ENCODE assay signal across 1 cellular context in the genomic region with DNA sequence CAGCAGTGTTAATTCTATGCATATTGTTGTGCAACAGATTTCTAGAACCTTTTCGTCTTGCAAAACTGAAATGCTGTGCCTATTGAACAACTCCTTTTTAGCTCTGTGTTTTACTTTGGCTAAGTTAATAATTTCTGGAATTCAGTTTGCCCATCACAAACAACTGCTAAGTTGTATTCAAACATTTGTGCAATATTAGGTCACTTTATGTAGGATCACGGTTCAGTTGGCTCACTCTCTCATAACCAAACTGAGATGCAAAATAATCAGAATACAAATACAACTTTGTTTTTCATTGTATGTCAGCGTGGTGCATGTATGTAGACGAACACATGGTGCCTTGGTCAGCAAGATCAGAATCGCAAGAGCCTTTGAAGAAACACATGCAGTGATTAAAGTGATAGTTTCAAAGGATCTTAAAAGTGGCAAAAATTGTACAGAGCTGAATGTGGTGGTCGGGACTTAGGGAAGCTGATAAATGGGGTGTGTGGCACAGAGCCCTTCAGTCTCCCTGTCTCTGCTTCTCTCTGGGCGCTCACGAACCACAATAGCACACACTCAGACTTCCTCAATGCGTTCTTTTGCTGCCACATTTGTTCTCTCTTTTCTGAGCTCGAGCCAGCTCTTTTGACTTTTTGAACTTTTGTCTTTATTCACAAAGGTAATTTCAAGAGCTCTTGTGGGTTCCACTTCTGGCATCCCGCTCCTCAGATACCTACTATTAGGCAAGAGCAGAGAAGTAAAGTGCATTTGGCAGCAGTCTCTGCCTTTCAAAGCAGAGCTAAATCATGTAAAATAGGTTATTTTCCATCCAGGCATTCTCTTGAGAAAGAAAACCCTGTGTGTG.
TF ChIP-seq lines count a peak whose summit lies in the region.

No MANE protein-coding gene starts in this region.

TF ChIP-seq in liver, 16 proteins besides CTCF, POLR2A, EP300 and RAD21 (continued from another document):
- TF ChIP-seq, protein P1, sequence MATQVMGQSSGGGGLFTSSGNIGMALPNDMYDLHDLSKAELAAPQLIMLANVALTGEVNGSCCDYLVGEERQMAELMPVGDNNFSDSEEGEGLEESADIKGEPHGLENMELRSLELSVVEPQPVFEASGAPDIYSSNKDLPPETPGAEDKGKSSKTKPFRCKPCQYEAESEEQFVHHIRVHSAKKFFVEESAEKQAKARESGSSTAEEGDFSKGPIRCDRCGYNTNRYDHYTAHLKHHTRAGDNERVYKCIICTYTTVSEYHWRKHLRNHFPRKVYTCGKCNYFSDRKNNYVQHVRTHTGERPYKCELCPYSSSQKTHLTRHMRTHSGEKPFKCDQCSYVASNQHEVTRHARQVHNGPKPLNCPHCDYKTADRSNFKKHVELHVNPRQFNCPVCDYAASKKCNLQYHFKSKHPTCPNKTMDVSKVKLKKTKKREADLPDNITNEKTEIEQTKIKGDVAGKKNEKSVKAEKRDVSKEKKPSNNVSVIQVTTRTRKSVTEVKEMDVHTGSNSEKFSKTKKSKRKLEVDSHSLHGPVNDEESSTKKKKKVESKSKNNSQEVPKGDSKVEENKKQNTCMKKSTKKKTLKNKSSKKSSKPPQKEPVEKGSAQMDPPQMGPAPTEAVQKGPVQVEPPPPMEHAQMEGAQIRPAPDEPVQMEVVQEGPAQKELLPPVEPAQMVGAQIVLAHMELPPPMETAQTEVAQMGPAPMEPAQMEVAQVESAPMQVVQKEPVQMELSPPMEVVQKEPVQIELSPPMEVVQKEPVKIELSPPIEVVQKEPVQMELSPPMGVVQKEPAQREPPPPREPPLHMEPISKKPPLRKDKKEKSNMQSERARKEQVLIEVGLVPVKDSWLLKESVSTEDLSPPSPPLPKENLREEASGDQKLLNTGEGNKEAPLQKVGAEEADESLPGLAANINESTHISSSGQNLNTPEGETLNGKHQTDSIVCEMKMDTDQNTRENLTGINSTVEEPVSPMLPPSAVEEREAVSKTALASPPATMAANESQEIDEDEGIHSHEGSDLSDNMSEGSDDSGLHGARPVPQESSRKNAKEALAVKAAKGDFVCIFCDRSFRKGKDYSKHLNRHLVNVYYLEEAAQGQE (IDR thresholded peaks at IDR 0.05): peak; percentile 47
- TF ChIP-seq FOXA1 (IDR thresholded peaks at IDR 0.05) (peak; percentile 25), RXRA (IDR thresholded peaks at IDR 0.05) (peak; percentile 57 to 85), YY1 (IDR thresholded peaks at IDR 0.05) (peak; percentile 81), TAF1 (conservative IDR thresholded peaks at IDR 0.05) (peak; percentile 32), JUND (IDR thresholded peaks at IDR 0.05) (peak; percentile 47 to 87)
- TF ChIP-seq, protein P2, sequence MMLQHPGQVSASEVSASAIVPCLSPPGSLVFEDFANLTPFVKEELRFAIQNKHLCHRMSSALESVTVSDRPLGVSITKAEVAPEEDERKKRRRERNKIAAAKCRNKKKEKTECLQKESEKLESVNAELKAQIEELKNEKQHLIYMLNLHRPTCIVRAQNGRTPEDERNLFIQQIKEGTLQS (IDR thresholded peaks at IDR 0.05): peak; percentile 75
